8 cellular contexts compared by ENCODE assay signal in genomic region chr3:14203521-14204079, GRCh38. TPM values are rescaled to one million over a fixed set of nuclear protein-coding genes. Genes with fewer than 3 reads are reported as not detected.
DNase-seq lines count a peak whose midpoint lies in the region; ATAC-seq and TF ChIP-seq lines count a peak whose summit lies in the region.

No MANE protein-coding gene starts in this region.

- DNase-seq in GDM1 (lab: John Stamatoyannopoulos, UW) (peak; percentile 56), NT2/D1 (ENCODE audit: low read depth, low spot score) (peak; percentile 75), fibroblast of the aortic adventitia (ENCODE audit: low read depth) (peak; percentile 94), neural progenitor cell (ENCODE audit: low spot score) (peak; percentile 75), vagina (ENCODE audit: extremely low spot score in 2 of 2) (no peak)
- peak; percentile 39 to 48 for DNase-seq in activated T-cell treated with anti-CD3 and anti-CD28 coated beads, Interleukin-2, amount 50 U/mL, for 48 hours

- peak; percentile 56 for ATAC-seq in HG03565 (IDR thresholded peaks at IDR 0.05; ENCODE audit: unreplicated experiment)
- ATAC-seq in GM21447 (IDR thresholded peaks at IDR 0.05; ENCODE audit: unreplicated experiment), result no peak

- H3K4me3 Mint-ChIP-seq in neural progenitor cell, result no peak overlapping the region

- no peak for TF ChIP-seq POLR2A in vagina (IDR thresholded peaks at IDR 0.05)

- H3K4me1 Mint-ChIP-seq in neural progenitor cell, result no peaks in the 10 kb centered on the region

- peak overlapping the region; percentile 38 for H2AFZ ChIP-seq in neural progenitor cell (replicated peaks)

- H3K79me2 ChIP-seq in neural progenitor cell (ENCODE audit: low read depth), result no peaks in the 10 kb centered on the region

- H3K27ac ChIP-seq in neural progenitor cell (no peak overlapping the region), vagina (no peak overlapping the region)

- TF ChIP-seq CTCF in fibroblast of the aortic adventitia (IDR thresholded peaks at IDR 0.05; ENCODE audit: insufficient read depth, low read length), result peak; percentile 86
- TF ChIP-seq CTCF in neural progenitor cell (IDR thresholded peaks at IDR 0.05), result peak; percentile 84
- TF ChIP-seq CTCF in vagina (IDR thresholded peaks at IDR 0.05), result peak; percentile 79 to 85 (median 84)

- H3K4me3 ChIP-seq in NT2/D1 (ENCODE audit: insufficient read length, low read depth) (no peak overlapping the region), fibroblast of the aortic adventitia (ENCODE audit: low read depth, low read length) (no peak overlapping the region), neural progenitor cell (no peak overlapping the region), vagina (no peak overlapping the region)

- H3K27me3 Mint-ChIP-seq in neural progenitor cell (ENCODE audit: insufficient read depth, low read depth), result no peaks in the 10 kb centered on the region

- H3K9me3 Mint-ChIP-seq in neural progenitor cell, result no peaks in the 10 kb centered on the region

- peak overlapping the region; percentile 21 for H3K9ac ChIP-seq in NT2/D1 (ENCODE audit: insufficient read length, low read depth)
- no peak overlapping the region for H3K9ac ChIP-seq in neural progenitor cell

- no peaks in the 10 kb centered on the region for H3F3A ChIP-seq in neural progenitor cell (ENCODE audit: low read depth)

- no peak overlapping the region for H3K4me2 ChIP-seq in neural progenitor cell

- H3K36me3 ChIP-seq in NT2/D1 (ENCODE audit: insufficient read depth, insufficient read length, low read length), result peaks cover 18% of the 10 kb centered on the region
- no peaks in the 10 kb centered on the region for H3K36me3 ChIP-seq in neural progenitor cell
- H3K36me3 ChIP-seq in vagina, result no peaks in the 10 kb centered on the region

- intact Hi-C loops in vagina (cut with DNase I), result loop anchor here (5.0 kb wide), 1 partner anchor 264 kb away; no protein-coding TSS in a partner anchor

- H3K9me3 ChIP-seq in NT2/D1 (ENCODE audit: insufficient read depth, low read length), result no peaks in the 10 kb centered on the region
- H3K9me3 ChIP-seq in neural progenitor cell (ENCODE audit: low read depth), result no peaks in the 10 kb centered on the region
- no peaks in the 10 kb centered on the region for H3K9me3 ChIP-seq in vagina

- H3K27ac Mint-ChIP-seq in neural progenitor cell, result no peak overlapping the region

- H3K27me3 ChIP-seq in NT2/D1 (ENCODE audit: insufficient read depth, insufficient read length), result no peaks in the 10 kb centered on the region
- no peaks in the 10 kb centered on the region for H3K27me3 ChIP-seq in neural progenitor cell
- no peaks in the 10 kb centered on the region for H3K27me3 ChIP-seq in vagina

- H4K20me1 ChIP-seq in neural progenitor cell (ENCODE audit: low read depth), result no peaks in the 10 kb centered on the region

- peaks cover 3% of the 10 kb centered on the region for H3K4me1 ChIP-seq in NT2/D1 (ENCODE audit: insufficient read depth, insufficient read length)
- H3K4me1 ChIP-seq in neural progenitor cell, result no peaks in the 10 kb centered on the region
- H3K4me1 ChIP-seq in vagina, result peaks cover 24% of the 10 kb centered on the region

- no peaks in the 10 kb centered on the region for H3K36me3 Mint-ChIP-seq in neural progenitor cell

RNA-seq across cellular contexts. Expression of gene LSM3, which starts 25.0 kb away (rescaled TPM):
- 5.6 and 15.6 TPM in 2 replicates for total RNA-seq in fibroblast of the aortic adventitia (ENCODE audit: low replicate concordance)
- total RNA-seq in neural progenitor cell (ENCODE audit: low replicate concordance), result 20.9 and 36.2 TPM in 2 replicates
- 6.4 TPM for total RNA-seq in vagina

RNA-seq across cellular contexts. Expression of gene XPC, which starts 25.2 kb away (rescaled TPM):
- total RNA-seq in fibroblast of the aortic adventitia (ENCODE audit: low replicate concordance) (61.6 and 186 TPM in 2 replicates), neural progenitor cell (ENCODE audit: low replicate concordance) (33.4 and 44.1 TPM in 2 replicates), vagina (33.6 TPM)

Comparison
In these comparisons a context has a peak if more than half of its experiments do, and no peak if none do; other contexts are left out.
1. DNase-seq: peak in GDM1 (single experiment), NT2/D1 (single experiment), activated T-cell treated with anti-CD3 and anti-CD28 coated beads, Interleukin-2, amount 50 U/mL, for 48 hours (2 of 2), fibroblast of the aortic adventitia (single experiment) and neural progenitor cell (single experiment); none in vagina (0 of 2).
2. Peak in every context shown above with its lines, with median percentiles within 50 percentile points of each other: CTCF ChIP-seq.